Comparison of ENCODE assay signal across 8 cellular contexts in the genomic region with DNA sequence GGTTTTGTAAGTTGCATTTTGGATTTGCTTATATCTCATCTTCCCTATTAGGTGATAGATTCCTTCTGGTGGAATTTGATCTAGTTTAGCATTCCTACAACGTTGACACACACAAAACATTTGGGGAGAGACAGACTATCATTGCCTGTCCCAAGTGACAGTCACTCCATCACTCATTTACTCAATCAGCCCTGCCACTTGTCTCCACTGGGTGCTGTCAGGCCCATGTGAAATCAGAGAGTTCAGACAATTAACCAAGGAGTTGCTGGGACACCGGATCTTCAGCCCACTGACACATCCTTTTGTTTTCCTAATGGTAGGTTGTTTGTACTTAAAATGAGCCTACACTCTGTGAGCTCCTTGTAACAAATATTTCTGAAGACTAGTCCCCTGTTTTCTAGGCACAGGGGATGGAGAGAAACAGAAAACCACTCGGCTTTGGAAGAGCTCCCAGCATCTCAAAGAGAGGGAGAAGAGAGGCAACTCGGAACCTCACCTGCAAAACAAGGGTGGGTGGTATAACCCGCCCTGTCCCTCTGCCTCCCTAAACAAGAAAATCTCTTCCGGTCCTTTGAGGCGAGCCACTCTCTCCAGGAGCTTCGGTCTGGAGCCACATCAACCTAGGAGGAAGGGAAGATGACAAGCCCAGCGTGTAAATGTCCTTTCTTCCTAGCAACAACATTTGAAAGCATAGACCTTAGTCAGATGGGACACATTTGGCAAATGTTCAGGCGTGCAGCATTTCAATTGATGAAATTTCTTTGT.
DNase-seq lines count a peak whose midpoint lies in the region; ATAC-seq, FAIRE-seq and TF ChIP-seq lines count a peak whose summit lies in the region.

No MANE protein-coding gene starts in this region.

- H3K4me3 ChIP-seq in Caco-2 (ENCODE audit: low read depth, low read length), result peak overlapping the region; percentile 18; the same call in 1 of the 2 replicates
- H3K4me3 ChIP-seq in IMR-90 (ENCODE audit: insufficient read depth, low read depth, low read length), result peak overlapping the region; percentile 23
- no peak overlapping the region for H3K4me3 ChIP-seq in small intestine (ENCODE audit: low read depth in 1 of 2, low read length in 2 of 2)

- H3K9ac ChIP-seq in IMR-90 (ENCODE audit: low read depth, low read length), result peak overlapping the region; percentile 20; the same call in 1 of the 2 replicates

- no peak for FAIRE-seq in small intestine (lab: Jason Lieb, UNC)

- H3K9me1 ChIP-seq in IMR-90 (ENCODE audit: insufficient read depth, low read length), result no peaks in the 10 kb centered on the region

- no peak overlapping the region for H3K14ac ChIP-seq in IMR-90 (replicated peaks; ENCODE audit: low read depth, low read length)

- BruUV-seq in Caco-2 (replicated peaks; lab: Mats Ljungman, UMichigan) (no TSS peak), IMR-90 (replicated peaks; lab: Mats Ljungman, UMichigan) (no TSS peak)

- H4K5ac ChIP-seq in IMR-90 (ENCODE audit: low read depth, low read length), result no peak overlapping the region

- in situ Hi-C loops in IMR-90 (cut with MboI; ENCODE audit: low sequenced_read_pairs), result no loop called here

- H3K27me3 ChIP-seq in Caco-2 (replicated peaks; ENCODE audit: control insufficient read depth, insufficient read depth, low read length) (peaks cover 4% of the 10 kb centered on the region), IMR-90 (ENCODE audit: control insufficient read depth, insufficient read depth, low read length) (peaks cover 6% of the 10 kb centered on the region; the same call in 1 of the 2 replicates), small intestine (ENCODE audit: control insufficient read depth in 2 of 2, insufficient read depth in 2 of 2, low read length in 2 of 2) (peaks cover 0 to 3% of the 10 kb centered on the region in 2 donors)

- H3K56ac ChIP-seq in IMR-90 (ENCODE audit: extremely low read depth, insufficient read depth, low read length), result no peak overlapping the region

- no peak overlapping the region for H2BK120ac ChIP-seq in IMR-90 (ENCODE audit: low read depth, low read length)

- TF ChIP-seq RAD21 in IMR-90 (IDR thresholded peaks at IDR 0.05; ENCODE audit: low read length), result no peak

- intact Hi-C loops in Caco-2 (cut with micrococcal nuclease; ENCODE audit: unreplicated experiment), result no loop called here
- intact Hi-C loops in IMR-90 (cut with micrococcal nuclease), result loop anchor here (5.0 kb wide), 1 partner anchor 438 kb away; no protein-coding TSS in a partner anchor

- no peaks in the 10 kb centered on the region for H3K79me1 ChIP-seq in IMR-90 (ENCODE audit: low read depth in 1 of 2, low read length in 2 of 2)

- WGBS in IMR-90 (ENCODE audit: extremely low coverage in 2 of 2, insufficient read length in 1 of 2), 2 experiments, result no CpG with 5 or more reads among the region's 10 CpGs
- WGBS in small intestine, 3 donors, result 18 to 25% (median 22%) methylated on average over 10 of the region's 10 CpGs

- CTCF ChIA-PET in Caco-2 (lab: Charles Lee) (no interaction called here), IMR-90 (lab: Yijun Ruan, JAX) (interaction anchor here (0.6 kb wide), 1 partner anchor 10 kb away, joined by 3 read pairs; no protein-coding TSS in a partner anchor)

- H3K27me3 Mint-ChIP-seq in Caco-2 (ENCODE audit: insufficient read depth, unreplicated experiment) (peaks cover 33% of the 10 kb centered on the region), nephron (ENCODE audit: low read depth) (peaks cover 13% of the 10 kb centered on the region)

- H3K18ac ChIP-seq in IMR-90 (ENCODE audit: low read depth, low read length), result no peak overlapping the region

- H3K9me3 ChIP-seq in Caco-2 (no peaks in the 10 kb centered on the region), IMR-90 (ENCODE audit: control insufficient read depth, insufficient read depth, low read length) (no peaks in the 10 kb centered on the region), small intestine (ENCODE audit: control insufficient read depth, low read depth) (no peaks in the 10 kb centered on the region)

- no peaks in the 10 kb centered on the region for H4K20me1 ChIP-seq in IMR-90 (ENCODE audit: insufficient read depth, low read length)

- no peak overlapping the region for H3K4ac ChIP-seq in IMR-90 (ENCODE audit: low read depth, low read length)

- DNase-seq in Caco-2 (no peak), IMR-90 (no peak), GM03348 (ENCODE audit: low spot score) (no peak), DMS153 (lab: John Stamatoyannopoulos, UW) (no peak), NCI-H510A treated with DMSO at 0.1 percent for 48 hours (lab: John Stamatoyannopoulos, UW) (no peak), small intestine (no peak)

- dilution Hi-C loops in IMR-90 (cut with HindIII; ENCODE audit: low sequenced_read_pairs, unreplicated experiment), result no loop called here

- H2BK5ac ChIP-seq in IMR-90 (ENCODE audit: low read depth, low read length, poor library complexity, severe bottlenecking), result no peak overlapping the region

- H3K36me3 ChIP-seq in Caco-2 (ENCODE audit: control insufficient read depth, insufficient read depth, low read length) (no peaks in the 10 kb centered on the region), IMR-90 (ENCODE audit: control insufficient read depth, insufficient read depth, low read length) (no peaks in the 10 kb centered on the region), small intestine (ENCODE audit: control insufficient read depth in 2 of 2, insufficient read depth in 2 of 2, low read length in 2 of 2) (no peaks in the 10 kb centered on the region)

- peak overlapping the region; percentile 7; the same call in 1 of the 2 replicates for H3K23ac ChIP-seq in IMR-90 (ENCODE audit: low read depth, low read length)

- H2BK20ac ChIP-seq in IMR-90 (ENCODE audit: low read depth, low read length), result no peak overlapping the region

- peak overlapping the region; percentile 78 for H2AFZ ChIP-seq in IMR-90 (replicated peaks; ENCODE audit: low read length, poor library complexity)

- no peaks in the 10 kb centered on the region for H3K9me3 Mint-ChIP-seq in Caco-2 (ENCODE audit: unreplicated experiment)
- no peaks in the 10 kb centered on the region for H3K9me3 Mint-ChIP-seq in nephron

- TF ChIP-seq CTCF in Caco-2 (IDR thresholded peaks at IDR 0.05; ENCODE audit: insufficient read depth in 1 of 2, low read depth in 1 of 2, low read length in 1 of 2, severe bottlenecking in 1 of 2, unreplicated experiment in 1 of 2) (no peak), IMR-90 (conservative IDR thresholded peaks at IDR 0.05; ENCODE audit: low read depth, low read length) (no peak), nephron (IDR thresholded peaks at IDR 0.05; ENCODE audit: unreplicated experiment in 3 of 3) (no peak)

- H3K4me2 ChIP-seq in IMR-90 (ENCODE audit: low read depth, low read length), result peak overlapping the region; percentile 91

- H3K4me3 Mint-ChIP-seq in Caco-2 (ENCODE audit: unreplicated experiment), result peak overlapping the region; percentile 38
- peak overlapping the region; percentile 77 to 88 (median 82) for H3K4me3 Mint-ChIP-seq in nephron

- POLR2A ChIA-PET in Caco-2 (lab: Charles Lee), result interaction anchor here (0.7 kb wide), 1 partner anchor 258 kb away, joined by 4 read pairs; no protein-coding TSS in a partner anchor
- POLR2A ChIA-PET in IMR-90 (lab: Charles Lee; ENCODE audit: unreplicated experiment), result no interaction called here

- H3K36me3 Mint-ChIP-seq in Caco-2 (ENCODE audit: insufficient read depth, unreplicated experiment) (no peaks in the 10 kb centered on the region), nephron (ENCODE audit: low read depth) (no peaks in the 10 kb centered on the region)

- H3K27ac ChIP-seq in IMR-90 (ENCODE audit: insufficient read depth, low read length), result no peak overlapping the region
- H3K27ac ChIP-seq in cingulate gyrus (ENCODE audit: low read depth, low read length), result peak overlapping the region; percentile 30
- H3K27ac ChIP-seq in small intestine (ENCODE audit: low read depth in 1 of 2, low read length in 1 of 2), result no peak overlapping the region

- no peak overlapping the region for H2BK15ac ChIP-seq in IMR-90 (ENCODE audit: low read depth, low read length)

- H3K27ac Mint-ChIP-seq in Caco-2 (ENCODE audit: unreplicated experiment), result no peak overlapping the region
- peak overlapping the region; percentile 52 to 79 (median 54) for H3K27ac Mint-ChIP-seq in nephron

- no peak overlapping the region for H2AK5ac ChIP-seq in IMR-90 (ENCODE audit: low read depth, low read length)

- H2AK9ac ChIP-seq in IMR-90 (replicated peaks; ENCODE audit: low read depth, low read length, poor library complexity), result no peak overlapping the region

- peak; percentile 36 for ATAC-seq in IMR-90 (ENCODE audit: low read depth)

- H4K91ac ChIP-seq in IMR-90 (ENCODE audit: insufficient read depth, low read depth, low read length), result no peak overlapping the region

- no peak for TF ChIP-seq POLR2A in IMR-90 (IDR thresholded peaks at IDR 0.05; ENCODE audit: low read depth, low read length)

- H3K4me1 Mint-ChIP-seq in Caco-2 (ENCODE audit: low read depth, unreplicated experiment) (no peaks in the 10 kb centered on the region), nephron (peaks cover 18% of the 10 kb centered on the region)

- H3K4me1 ChIP-seq in Caco-2 (no peaks in the 10 kb centered on the region), IMR-90 (ENCODE audit: control insufficient read depth, insufficient read depth, low read length) (peaks cover 2% of the 10 kb centered on the region; the same call in 1 of the 2 replicates), small intestine (ENCODE audit: control insufficient read depth in 2 of 2, insufficient read depth in 1 of 2, low read depth in 1 of 2, low read length in 1 of 2) (no peaks in the 10 kb centered on the region)

- H4K8ac ChIP-seq in IMR-90 (ENCODE audit: low read depth in 2 of 2, low read length in 2 of 2), result no peak overlapping the region

TF ChIP-seq in IMR-90, 13 proteins besides CTCF, POLR2A, EP300 and RAD21 (continues in another document):
- no peak for TF ChIP-seq MXI1 (IDR thresholded peaks at IDR 0.05; ENCODE audit: borderline replicate concordance, low read depth, low read length)
- no peak for TF ChIP-seq NFE2L2 (IDR thresholded peaks at IDR 0.05; ENCODE audit: low read depth, low read length)
- no peak for TF ChIP-seq MAZ (IDR thresholded peaks at IDR 0.05; ENCODE audit: borderline replicate concordance, low read depth, low read length)
- no peak for TF ChIP-seq CHD1 (IDR thresholded peaks at IDR 0.05; ENCODE audit: low read depth, low read length)
- TF ChIP-seq, protein P1, sequence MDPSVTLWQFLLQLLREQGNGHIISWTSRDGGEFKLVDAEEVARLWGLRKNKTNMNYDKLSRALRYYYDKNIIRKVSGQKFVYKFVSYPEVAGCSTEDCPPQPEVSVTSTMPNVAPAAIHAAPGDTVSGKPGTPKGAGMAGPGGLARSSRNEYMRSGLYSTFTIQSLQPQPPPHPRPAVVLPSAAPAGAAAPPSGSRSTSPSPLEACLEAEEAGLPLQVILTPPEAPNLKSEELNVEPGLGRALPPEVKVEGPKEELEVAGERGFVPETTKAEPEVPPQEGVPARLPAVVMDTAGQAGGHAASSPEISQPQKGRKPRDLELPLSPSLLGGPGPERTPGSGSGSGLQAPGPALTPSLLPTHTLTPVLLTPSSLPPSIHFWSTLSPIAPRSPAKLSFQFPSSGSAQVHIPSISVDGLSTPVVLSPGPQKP (IDR thresholded peaks at IDR 0.05; ENCODE audit: borderline replicate concordance, low read depth, low read length), result no peak
- TF ChIP-seq RCOR1 (IDR thresholded peaks at IDR 0.05; ENCODE audit: insufficient replicate concordance, low read length), result no peak
- no peak for TF ChIP-seq CEBPB (IDR thresholded peaks at IDR 0.05; ENCODE audit: low read depth, low read length)

Comparison
In these comparisons a context has a peak if more than half of its experiments do, and no peak if none do; other contexts are left out.
1. H3K4me3 ChIP-seq: peak in Caco-2 (single experiment) and IMR-90 (single experiment); none in small intestine (0 of 2).